7 cellular contexts compared by ENCODE assay signal in genomic region chr17:18362509-18363020, GRCh38. TPM values are rescaled to one million over a fixed set of nuclear protein-coding genes. Genes with fewer than 3 reads are reported as not detected.
DNase-seq lines count a peak whose midpoint lies in the region; ATAC-seq and TF ChIP-seq lines count a peak whose summit lies in the region.

No MANE protein-coding gene starts in this region.

- WGBS in ovary, 3 donors: 24 to 30% (median 25%) methylated on average over 19 of the region's 19 CpGs

- TF ChIP-seq EP300 in ovary (IDR thresholded peaks at IDR 0.05): no peak

- H3K36me3 ChIP-seq in left ventricle myocardium inferior: no peaks in the 10 kb centered on the region
- no peaks in the 10 kb centered on the region for H3K36me3 ChIP-seq in ovary

- DNase-seq in Kasumi-1 (lab: John Stamatoyannopoulos, UW): peak; percentile 2 to 7
- DNase-seq in amniotic epithelial cell (ENCODE audit: low read depth): peak; percentile 51
- peak; percentile 69 for DNase-seq in left ventricle myocardium inferior
- DNase-seq in ovary: peak; percentile 52 to 82 (median 59)
- no peak for DNase-seq in DMS153 (lab: John Stamatoyannopoulos, UW)

- peak overlapping the region; percentile 81 for H3K27ac ChIP-seq in left ventricle myocardium inferior (replicated peaks)
- peak overlapping the region; percentile 63 to 64 for H3K27ac ChIP-seq in ovary

- no peak for ATAC-seq in HG03045 (IDR thresholded peaks at IDR 0.05; ENCODE audit: unreplicated experiment)

- intact Hi-C loops in left ventricle myocardium inferior (cut with micrococcal nuclease): no loop called here
- intact Hi-C loops in ovary (cut with DNase I): no loop called here

- H3K27me3 ChIP-seq in left ventricle myocardium inferior (ENCODE audit: low read depth) (no peaks in the 10 kb centered on the region), ovary (no peaks in the 10 kb centered on the region)

- peaks cover 24% of the 10 kb centered on the region for H3K4me1 ChIP-seq in left ventricle myocardium inferior
- peaks cover 3% of the 10 kb centered on the region for H3K4me1 ChIP-seq in ovary (ENCODE audit: insufficient read depth)

- H3K9me3 ChIP-seq in left ventricle myocardium inferior (replicated peaks): peaks cover 5% of the 10 kb centered on the region
- H3K9me3 ChIP-seq in ovary: no peaks in the 10 kb centered on the region

- TF ChIP-seq CTCF in GM12873 (IDR thresholded peaks at IDR 0.05; ENCODE audit: insufficient read depth, low read depth, low read length, missing control alignments) (peak; percentile 33), left ventricle myocardium inferior (IDR thresholded peaks at IDR 0.05; ENCODE audit: borderline replicate concordance) (no peak), ovary (IDR thresholded peaks at IDR 0.05) (no peak)

- TF ChIP-seq POLR2A in ovary (IDR thresholded peaks at IDR 0.05): no peak

- peak overlapping the region; percentile 86 for H3K4me3 ChIP-seq in left ventricle myocardium inferior
- H3K4me3 ChIP-seq in ovary: peak overlapping the region; percentile 79

RNA-seq across cellular contexts. Expression of gene SHMT1, which starts 0.8 kb away (rescaled TPM):
- 6.8 TPM for total RNA-seq in left ventricle myocardium inferior
- total RNA-seq in ovary: 10 to 100 TPM; 16.9 to 32.8 (median 21.3) TPM
- 10 to 100 TPM; 13.3 to 14.2 TPM for polyA plus RNA-seq in ovary

RNA-seq across cellular contexts. Expression of gene EVPLL, which starts 15.0 kb away (rescaled TPM):
- not detected for total RNA-seq in left ventricle myocardium inferior
- not detected for total RNA-seq in ovary
- not detected for polyA plus RNA-seq in ovary

RNA-seq across cellular contexts. Expression of gene SMCR8, which starts 47.5 kb away (rescaled TPM):
- total RNA-seq in left ventricle myocardium inferior: 12.3 TPM
- 10 to 100 TPM in 5 of 7 donors, 1 to 10 TPM in 2; 7.1 to 16.7 (median 14.0) TPM for total RNA-seq in ovary
- polyA plus RNA-seq in ovary: 10 to 100 TPM in 1 of 2 donors, 1 to 10 TPM in 1; 8.8 to 13.2 TPM

RNA-seq across cellular contexts. Expression of gene TOP3A, which starts 47.8 kb away (rescaled TPM):
- total RNA-seq in left ventricle myocardium inferior (10.4 TPM), ovary (10 to 100 TPM; 19.6 to 35.7 (median 22.2) TPM)
- polyA plus RNA-seq in ovary: 10 to 100 TPM; 12.6 to 19.9 TPM
